In the genomic region with DNA sequence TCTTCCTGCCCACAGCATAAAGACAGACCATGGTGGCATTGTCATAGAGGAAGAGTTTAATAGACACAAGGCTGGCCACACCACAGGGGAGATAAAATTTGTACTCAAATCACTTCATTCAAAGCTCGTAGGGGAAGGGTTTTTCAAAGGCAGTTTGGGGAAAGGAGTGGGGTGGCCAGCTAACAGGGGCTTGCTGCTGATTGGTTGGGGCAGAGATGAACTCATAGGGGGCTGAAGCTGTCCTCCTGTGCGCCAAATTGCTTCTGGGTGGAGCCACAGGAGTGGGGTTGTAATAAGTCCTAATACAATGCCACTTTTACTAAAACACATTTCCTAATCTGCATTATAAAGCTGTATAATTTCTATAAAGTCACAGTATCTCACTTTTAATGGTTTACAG, we compare ENCODE assay signal across 29 cellular contexts.
"Had no signal": no experiment of that assay in that cellular context is flagged by ENCODE, and none has a peak within 500 bp of the region (broad histone marks: within the 10 kb centered on the region; RNA-seq: fewer than 3 reads in every experiment).

No MANE protein-coding gene starts in this region.

- ATAC-seq: activated CD4-positive, CD25-positive, alpha-beta regulatory T cell treated with anti-CD3 and anti-CD28 coated beads, Interleukin-2, amount 50 U/mL, for 24 hours; left cardiac atrium; left ventricle myocardium superior had no signal

- FAIRE-seq: frontal cortex, keratinocyte, TTC549, urothelium cell line had no signal

- H3K36me3 ChIP-seq: ascending aorta, cardiac muscle cell, right atrium auricular region, thoracic aorta had no signal

- H3K27ac ChIP-seq: ascending aorta, cardiac muscle cell, epithelial cell of prostate, parathyroid adenoma, right atrium auricular region, thoracic aorta, VCaP had no signal

- H3K9ac ChIP-seq: parathyroid adenoma had no signal

- H3K9me3 ChIP-seq: ascending aorta, right atrium auricular region, thoracic aorta had no signal

- H3K4me3 ChIP-seq: ascending aorta, cardiac muscle cell, right atrium auricular region, thoracic aorta had no signal

- H3K4me3 Mint-ChIP-seq: activated naive CD4-positive, alpha-beta T cell treated with anti-CD3 and anti-CD28 coated beads, Interleukin-2, amount 10 ng/mL, durations not matched to agents 7 days and 5 days; activated naive CD8-positive, alpha-beta T cell treated with anti-CD3 and anti-CD28 coated beads, Interleukin-2, amount 10 ng/mL, durations not matched to agents 7 days and 5 days; brain; naive B cell; neural crest cell; stimulated activated naive CD8-positive, alpha-beta T cell treated with anti-CD3 and anti-CD28 coated beads, Interleukin-15, Interleukin-2, amounts not matched to agents 100 ng/mL and 50 ng/mL, for 24 hours had no signal

- DNase-seq: activated CD4-positive, alpha-beta T cell treated with anti-CD3 and anti-CD28 coated beads for 48 hours; activated CD4-positive, alpha-beta T cell treated with anti-CD3 and anti-CD28 coated beads, Interleukin-2, amount 50 U/mL, for 48 hours; activated CD8-positive, alpha-beta memory T cell treated with anti-CD3 and anti-CD28 coated beads for 24 hours; activated gamma-delta T cell; activated naive CD4-positive, alpha-beta T cell treated with anti-CD3 and anti-CD28 coated beads, Interleukin-2, amount 10 ng/mL, durations not matched to agents 7 days and 5 days; activated naive CD8-positive, alpha-beta T cell treated with anti-CD3 and anti-CD28 coated beads, Interleukin-2, amount 10 ng/mL, durations not matched to agents 7 days and 5 days; cortex of kidney; left cardiac atrium; left ventricle myocardium superior; naive B cell; occipital lobe; stimulated activated CD4-positive, alpha-beta T cell treated with anti-CD3 and anti-CD28 coated beads, Interleukin-2, amount 100 ng/mL, for 48 hours; T-helper 9 cell; trophoblast cell had no signal

- H3K27me3 ChIP-seq: ascending aorta, cardiac muscle cell, right atrium auricular region had no signal

- H3K9me3 Mint-ChIP-seq: activated naive CD4-positive, alpha-beta T cell treated with anti-CD3 and anti-CD28 coated beads, Interleukin-2, amount 10 ng/mL, durations not matched to agents 7 days and 5 days; activated naive CD8-positive, alpha-beta T cell treated with anti-CD3 and anti-CD28 coated beads, Interleukin-2, amount 10 ng/mL, durations not matched to agents 7 days and 5 days; brain; naive B cell; neural crest cell; stimulated activated naive CD8-positive, alpha-beta T cell treated with anti-CD3 and anti-CD28 coated beads, Interleukin-15, Interleukin-2, amounts not matched to agents 100 ng/mL and 50 ng/mL, for 24 hours had no signal

- H2AFZ ChIP-seq: parathyroid adenoma had no signal

- H3K4me1 ChIP-seq: ascending aorta, right atrium auricular region had no signal

- H3K36me3 Mint-ChIP-seq: naive B cell had no signal

- H3K27me3 Mint-ChIP-seq: activated naive CD4-positive, alpha-beta T cell treated with anti-CD3 and anti-CD28 coated beads, Interleukin-2, amount 10 ng/mL, durations not matched to agents 7 days and 5 days; activated naive CD8-positive, alpha-beta T cell treated with anti-CD3 and anti-CD28 coated beads, Interleukin-2, amount 10 ng/mL, durations not matched to agents 7 days and 5 days; brain; naive B cell; stimulated activated naive CD8-positive, alpha-beta T cell treated with anti-CD3 and anti-CD28 coated beads, Interleukin-15, Interleukin-2, amounts not matched to agents 100 ng/mL and 50 ng/mL, for 24 hours had no signal

- H3K27ac Mint-ChIP-seq: activated naive CD4-positive, alpha-beta T cell treated with anti-CD3 and anti-CD28 coated beads, Interleukin-2, amount 10 ng/mL, durations not matched to agents 7 days and 5 days; activated naive CD8-positive, alpha-beta T cell treated with anti-CD3 and anti-CD28 coated beads, Interleukin-2, amount 10 ng/mL, durations not matched to agents 7 days and 5 days; brain; stimulated activated naive CD8-positive, alpha-beta T cell treated with anti-CD3 and anti-CD28 coated beads, Interleukin-15, Interleukin-2, amounts not matched to agents 100 ng/mL and 50 ng/mL, for 24 hours had no signal
